Comparison of ENCODE assay signal across 16 cellular contexts in the genomic region with DNA sequence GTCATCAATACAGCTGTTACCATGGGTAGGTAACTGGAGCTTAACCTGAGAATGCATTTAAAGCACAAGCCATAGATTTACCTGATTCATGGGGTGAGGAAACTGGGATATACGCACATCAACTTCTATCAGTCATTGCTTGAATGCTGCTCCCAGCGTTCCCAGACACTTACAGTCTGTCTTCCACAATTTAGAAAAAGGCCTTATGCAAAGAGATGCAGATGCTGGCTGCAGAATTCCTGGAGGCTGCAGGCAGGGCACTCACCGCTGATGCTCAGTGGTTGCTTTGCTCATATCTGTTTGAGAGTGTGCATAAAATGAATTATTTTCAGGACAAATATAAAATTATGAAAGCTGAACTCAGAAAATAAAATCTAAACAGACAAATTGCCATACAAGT.
"Had no signal": no experiment of that assay in that cellular context is flagged by ENCODE, and none has a peak within 500 bp of the region (broad histone marks: within the 10 kb centered on the region; RNA-seq: fewer than 3 reads in every experiment).

No MANE protein-coding gene starts in this region.

- H3K36me3 ChIP-seq: neutrophil, sigmoid colon had no signal

- H3K27ac Mint-ChIP-seq: natural killer cell, type B pancreatic cell had no signal

- DNase-seq: effector CD4-positive, alpha-beta T cell; foreskin melanocyte; head of caudate nucleus; mammary epithelial cell; mucosa of descending colon; natural killer cell; sigmoid colon; stimulated activated CD4-positive, alpha-beta T cell treated with anti-CD3 and anti-CD28 coated beads, Interleukin-2, amount 100 ng/mL, for 24 hours; stimulated activated naive CD4-positive, alpha-beta T cell treated with Interleukin-2 at 50 U/mL for 16 hours had no signal

- H3K9me3 ChIP-seq: mucosa of descending colon, neutrophil, sigmoid colon had no signal

- H3K4me1 ChIP-seq: sigmoid colon had no signal

- H2AFZ ChIP-seq: hepatocyte had no signal

- H3K9me3 Mint-ChIP-seq: type B pancreatic cell had no signal

- H3K4me3 Mint-ChIP-seq: natural killer cell, type B pancreatic cell had no signal

- ATAC-seq: left lobe of liver, mucosa of descending colon, natural killer cell had no signal

- H3K27me3 Mint-ChIP-seq: type B pancreatic cell had no signal

- H3K4me3 ChIP-seq: coronary artery, hepatocyte, mucosa of descending colon, sigmoid colon, skin epidermis had no signal

- H3K4me2 ChIP-seq: hepatocyte had no signal

- H3K79me2 ChIP-seq: hepatocyte had no signal

- H3K4me1 Mint-ChIP-seq: natural killer cell had no signal

- H3K27me3 ChIP-seq: hepatocyte, neutrophil, sigmoid colon had no signal

- FAIRE-seq: urothelium cell line had no signal

- H3K36me3 Mint-ChIP-seq: natural killer cell, type B pancreatic cell had no signal

- H3K27ac ChIP-seq: coronary artery, hepatocyte, neutrophil, sigmoid colon, skin epidermis had no signal
